In genomic region chr3:9231006-9231405, GRCh38 we compare ENCODE assay signal across 15 cellular contexts.
"Had no signal": no experiment of that assay in that cellular context is flagged by ENCODE, and none has a peak within 500 bp of the region (broad histone marks: within the 10 kb centered on the region; RNA-seq: fewer than 3 reads in every experiment).

No MANE protein-coding gene starts in this region.

- H3K27ac Mint-ChIP-seq: activated T-cell treated with anti-CD3 and anti-CD28 coated beads, Interleukin-2, amount 50 U/mL, for 72 hours; naive B cell; T-cell had no signal

- DNase-seq: activated CD4-positive, alpha-beta T cell treated with anti-CD3 and anti-CD28 coated beads for 1 hour; activated CD4-positive, alpha-beta T cell treated with anti-CD3 and anti-CD28 coated beads, Interleukin-2, amount 50 U/mL, for 48 hours; activated naive CD4-positive, alpha-beta T cell; activated T-cell treated with anti-CD3 and anti-CD28 coated beads, Interleukin-2, amount 50 U/mL, for 72 hours; foreskin fibroblast; heart right ventricle; kidney; left ventricle myocardium superior; naive B cell; small intestine; T-cell; T1000; tibial artery; uterus had no signal

- H3K27me3 ChIP-seq: heart right ventricle, tibial artery, uterus had no signal

- H3K9me3 ChIP-seq: heart right ventricle, tibial artery, uterus had no signal

- H3K4me1 Mint-ChIP-seq: naive B cell, T-cell had no signal

- H3K36me3 ChIP-seq: tibial artery, uterus had no signal

- H3K27ac ChIP-seq: heart right ventricle, SK-N-MC, tibial artery had no signal

- H3K4me3 ChIP-seq: heart right ventricle, SK-N-MC, tibial artery, uterus had no signal

- H3K9me3 Mint-ChIP-seq: T-cell had no signal

- H3K4me3 Mint-ChIP-seq: activated T-cell treated with anti-CD3 and anti-CD28 coated beads, Interleukin-2, amount 50 U/mL, for 72 hours; naive B cell; T-cell had no signal

- FAIRE-seq: kidney, small intestine had no signal

- H3K27me3 Mint-ChIP-seq: T-cell had no signal
